In the genomic region with DNA sequence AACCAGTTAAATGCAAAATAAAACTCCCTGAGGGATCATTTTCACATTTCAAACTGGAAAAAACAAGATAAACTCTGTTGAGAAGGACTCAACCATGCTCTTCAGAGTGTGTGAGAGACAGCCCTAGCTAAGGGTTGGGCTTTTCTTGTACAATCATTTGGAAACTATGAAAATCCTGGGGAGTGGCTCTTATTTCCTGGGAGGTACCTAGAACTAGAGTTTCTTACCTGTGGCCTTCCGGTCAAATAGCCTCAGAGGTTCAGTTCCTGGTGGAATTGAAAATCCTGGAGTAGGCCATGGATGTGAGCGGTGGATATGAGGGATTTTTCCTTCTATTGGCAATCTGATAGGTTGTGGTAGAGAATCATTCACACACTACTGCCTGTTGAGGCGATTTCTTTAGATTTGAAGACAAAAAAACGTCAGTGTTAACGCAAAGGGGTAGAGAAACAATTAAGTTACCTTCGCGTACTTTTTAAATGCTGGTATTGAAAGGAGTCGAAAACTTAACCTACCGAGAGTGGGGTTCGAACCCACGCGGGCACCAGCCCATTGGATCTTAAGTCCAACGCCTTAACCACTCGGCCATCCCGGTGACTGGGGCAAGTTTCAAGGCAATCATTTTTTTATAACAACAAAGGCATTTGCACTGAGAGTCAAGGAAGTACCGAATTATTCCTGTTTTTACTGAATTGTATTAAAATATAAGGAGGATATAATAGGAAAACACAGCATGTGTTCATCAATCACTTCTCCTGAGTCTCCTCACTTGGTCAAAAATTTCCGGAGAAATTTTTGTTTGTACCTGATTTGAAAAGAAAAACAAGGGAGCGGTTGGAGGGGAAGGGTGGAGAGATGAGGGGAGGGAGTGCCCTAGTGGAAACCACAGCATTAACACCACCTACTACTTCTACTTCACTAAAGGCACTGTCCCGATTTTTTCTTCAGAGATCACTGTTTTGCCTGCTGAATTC, we compare ENCODE assay signal across 9 cellular contexts.
A peak's percentile ranks its signal among the peaks of the same experiment; 100 is the strongest.
DNase-seq lines count a peak whose midpoint lies in the region; ATAC-seq and TF ChIP-seq lines count a peak whose summit lies in the region.
"Had no signal": no experiment of that assay in that cellular context is flagged by ENCODE, and none has a peak within 500 bp of the region (broad histone marks: within the 10 kb centered on the region; RNA-seq: fewer than 3 reads in every experiment).

No MANE protein-coding gene starts in this region.

- TF ChIP-seq CTCF in GM23338 (conservative IDR thresholded peaks at IDR 0.05; ENCODE audit: low read depth in 2 of 2), result peak; percentile 19 to 22; a peak in 3 of 4 replicates
- TF ChIP-seq CTCF in heart right ventricle (IDR thresholded peaks at IDR 0.05), result no peak
- no peak for TF ChIP-seq CTCF in CD14-positive monocyte (IDR thresholded peaks at IDR 0.05)

- ATAC-seq in GM23338 (peak; percentile 94), heart right ventricle (no peak)

- 27 to 32% methylated on average over 19 of the region's 19 CpGs for WGBS in heart right ventricle, 2 donors

- H3K27me3 Mint-ChIP-seq in CD4-positive, alpha-beta memory T cell, result peaks cover 30% of the 10 kb centered on the region in 2 donors
- H3K27me3 Mint-ChIP-seq in GM23338 (ENCODE audit: insufficient read depth, low read depth, poor library complexity), result peaks cover 8% of the 10 kb centered on the region
- H3K27me3 Mint-ChIP-seq in CD14-positive monocyte (ENCODE audit: low read depth in 3 of 3), result peaks cover 19 to 45% (median 24%) of the 10 kb centered on the region in 3 donors

- no peaks in the 10 kb centered on the region for H3K79me2 ChIP-seq in GM23338 (replicated peaks; ENCODE audit: insufficient read depth)

- no peaks in the 10 kb centered on the region for H3K9me3 ChIP-seq in CD4-positive, alpha-beta memory T cell (ENCODE audit: control insufficient read depth in 1 of 2, low read length in 2 of 2)
- H3K9me3 ChIP-seq in heart right ventricle, result no peaks in the 10 kb centered on the region

- H3K27me3 ChIP-seq in CD4-positive, alpha-beta memory T cell (ENCODE audit: insufficient read depth, low read length), result peaks cover 4% of the 10 kb centered on the region
- no peaks in the 10 kb centered on the region for H3K27me3 ChIP-seq in GM23338 (ENCODE audit: insufficient read depth)
- peaks cover 0 to 81% (median 52%) of the 10 kb centered on the region in 7 donors for H3K27me3 ChIP-seq in heart right ventricle

- H3K4me1 ChIP-seq in CD4-positive, alpha-beta memory T cell (ENCODE audit: insufficient read depth, low read length), result no peaks in the 10 kb centered on the region
- H3K4me1 ChIP-seq in GM23338 (ENCODE audit: insufficient read depth) (peaks cover 15% of the 10 kb centered on the region), heart right ventricle (no peaks in the 10 kb centered on the region)

- H3K9me2 ChIP-seq in GM23338 (ENCODE audit: insufficient read depth), result no peaks in the 10 kb centered on the region

- 0 out of 2 replicates have a peak, but pooled peaks cover 5% of the 10 kb centered on the region for H4K20me1 ChIP-seq in GM23338 (replicated peaks; ENCODE audit: insufficient read depth)

- H3F3A ChIP-seq in GM23338 (replicated peaks; ENCODE audit: low read depth), result no peaks in the 10 kb centered on the region

- peaks cover 1 to 19% (median 6%) of the 10 kb centered on the region in 4 donors for H3K4me1 Mint-ChIP-seq in CD4-positive, alpha-beta memory T cell
- peaks cover 12% of the 10 kb centered on the region; the same call in 2 of the 3 replicates for H3K4me1 Mint-ChIP-seq in GM23338
- H3K4me1 Mint-ChIP-seq in CD14-positive monocyte, result no peaks in the 10 kb centered on the region

- H2AFZ ChIP-seq in GM23338, result peak overlapping the region; percentile 82

- POLR2A ChIA-PET in CD4-positive, alpha-beta memory T cell (lab: Charles Lee; ENCODE audit: partially characterized antibody), result no interaction called here

- intact Hi-C loops in CD4-positive, alpha-beta memory T cell (cut with micrococcal nuclease), result no loop called here
- intact Hi-C loops in heart right ventricle (cut with DNase I) (no loop called here), CD14-positive monocyte (cut with micrococcal nuclease) (no loop called here)

- no peak overlapping the region for H3K27ac Mint-ChIP-seq in CD4-positive, alpha-beta memory T cell
- H3K27ac Mint-ChIP-seq in GM23338, result no peak overlapping the region
- H3K27ac Mint-ChIP-seq in CD14-positive monocyte, result no peak overlapping the region

- H3K36me3 Mint-ChIP-seq in CD4-positive, alpha-beta memory T cell, result no peaks in the 10 kb centered on the region
- H3K36me3 Mint-ChIP-seq in GM23338 (ENCODE audit: low read depth) (no peaks in the 10 kb centered on the region), CD14-positive monocyte (no peaks in the 10 kb centered on the region)

- H3K36me3 ChIP-seq in CD4-positive, alpha-beta memory T cell (ENCODE audit: insufficient read depth, low read length), result no peaks in the 10 kb centered on the region
- H3K36me3 ChIP-seq in GM23338 (ENCODE audit: insufficient read depth) (no peaks in the 10 kb centered on the region), heart right ventricle (no peaks in the 10 kb centered on the region)

- H3K9me3 Mint-ChIP-seq in CD4-positive, alpha-beta memory T cell, result no peaks in the 10 kb centered on the region
- H3K9me3 Mint-ChIP-seq in GM23338, result peaks cover 3% of the 10 kb centered on the region; the same call in 1 of the 3 replicates
- peaks cover 0 to 8% (median 0%) of the 10 kb centered on the region in 7 donors for H3K9me3 Mint-ChIP-seq in CD14-positive monocyte

- H3K27ac ChIP-seq in CD4-positive, alpha-beta memory T cell (ENCODE audit: low read depth, low read length), result no peak overlapping the region
- H3K27ac ChIP-seq in GM23338 (ENCODE audit: low read depth), result no peak overlapping the region
- H3K27ac ChIP-seq in heart right ventricle, result no peak overlapping the region

- CTCF ChIA-PET in CD4-positive, alpha-beta memory T cell (lab: Charles Lee; ENCODE audit: partially characterized antibody), result no interaction called here

- H3K4me2 ChIP-seq in GM23338, result peak overlapping the region; percentile 80

- DNase-seq in CD4-positive, alpha-beta memory T cell, result no peak
- peak; percentile 80 for DNase-seq in GM23338 (ENCODE audit: low spot score)
- DNase-seq in activated CD8-positive, alpha-beta memory T cell treated with anti-CD3 and anti-CD28 coated beads, Interleukin-2, amount 50 U/mL, for 48 hours, result peak; percentile 61
- DNase-seq in iPS DF 19.7 (ENCODE audit: low read depth, low spot score), result peak; percentile 67
- no peak for DNase-seq in 8988T
- no peak for DNase-seq in heart right ventricle
- no peak for DNase-seq in NCI-H1417 treated with DMSO at 0.1 percent for 48 hours (lab: John Stamatoyannopoulos, UW)
- no peak for DNase-seq in CD14-positive monocyte (ENCODE audit: low spot score)
- DNase-seq: Right ventricle myocardium superior had no signal

- H3K4me3 Mint-ChIP-seq in CD4-positive, alpha-beta memory T cell, result peak overlapping the region in 5 of 8 donors; percentile 7 to 62 (median 25)
- H3K4me3 Mint-ChIP-seq in GM23338 (peak overlapping the region; percentile 82), CD14-positive monocyte (peak overlapping the region in 1 of 2 donors; percentile 46)

- H3K4me3 ChIP-seq in CD4-positive, alpha-beta memory T cell (ENCODE audit: low read length in 2 of 2), result no peak overlapping the region
- H3K4me3 ChIP-seq in GM23338, result peak overlapping the region; percentile 60
- H3K4me3 ChIP-seq in heart right ventricle, result no peak overlapping the region

TF ChIP-seq in GM23338, 12 proteins besides CTCF, POLR2A, EP300 and RAD21 (continues in another document):
- TF ChIP-seq ZNF331 (CRISPR knock-in tag; IDR thresholded peaks at IDR 0.05; ENCODE audit: low read depth) (0 out of 2 replicates have a peak, but pooled peaks have one; percentile 42), CREB1 (CRISPR knock-in tag; IDR thresholded peaks at IDR 0.05; ENCODE audit: low read depth) (0 out of 2 replicates have a peak, but pooled peaks have one; percentile 43), NANOG (IDR thresholded peaks at IDR 0.05; ENCODE audit: borderline replicate concordance) (no peak), EZH2phosphoT487 (IDR thresholded peaks at IDR 0.05; ENCODE audit: unreplicated experiment) (no peak), ZNF114 (CRISPR knock-in tag; IDR thresholded peaks at IDR 0.05) (no peak), JUNB (IDR thresholded peaks at IDR 0.05; ENCODE audit: unreplicated experiment) (no peak), POLR2AphosphoS5 (IDR thresholded peaks at IDR 0.05; ENCODE audit: low read depth) (no peak)
- TF ChIP-seq, protein P1, sequence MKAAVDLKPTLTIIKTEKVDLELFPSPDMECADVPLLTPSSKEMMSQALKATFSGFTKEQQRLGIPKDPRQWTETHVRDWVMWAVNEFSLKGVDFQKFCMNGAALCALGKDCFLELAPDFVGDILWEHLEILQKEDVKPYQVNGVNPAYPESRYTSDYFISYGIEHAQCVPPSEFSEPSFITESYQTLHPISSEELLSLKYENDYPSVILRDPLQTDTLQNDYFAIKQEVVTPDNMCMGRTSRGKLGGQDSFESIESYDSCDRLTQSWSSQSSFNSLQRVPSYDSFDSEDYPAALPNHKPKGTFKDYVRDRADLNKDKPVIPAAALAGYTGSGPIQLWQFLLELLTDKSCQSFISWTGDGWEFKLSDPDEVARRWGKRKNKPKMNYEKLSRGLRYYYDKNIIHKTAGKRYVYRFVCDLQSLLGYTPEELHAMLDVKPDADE (IDR thresholded peaks at IDR 0.05), result no peak
- TF ChIP-seq, protein P2, sequence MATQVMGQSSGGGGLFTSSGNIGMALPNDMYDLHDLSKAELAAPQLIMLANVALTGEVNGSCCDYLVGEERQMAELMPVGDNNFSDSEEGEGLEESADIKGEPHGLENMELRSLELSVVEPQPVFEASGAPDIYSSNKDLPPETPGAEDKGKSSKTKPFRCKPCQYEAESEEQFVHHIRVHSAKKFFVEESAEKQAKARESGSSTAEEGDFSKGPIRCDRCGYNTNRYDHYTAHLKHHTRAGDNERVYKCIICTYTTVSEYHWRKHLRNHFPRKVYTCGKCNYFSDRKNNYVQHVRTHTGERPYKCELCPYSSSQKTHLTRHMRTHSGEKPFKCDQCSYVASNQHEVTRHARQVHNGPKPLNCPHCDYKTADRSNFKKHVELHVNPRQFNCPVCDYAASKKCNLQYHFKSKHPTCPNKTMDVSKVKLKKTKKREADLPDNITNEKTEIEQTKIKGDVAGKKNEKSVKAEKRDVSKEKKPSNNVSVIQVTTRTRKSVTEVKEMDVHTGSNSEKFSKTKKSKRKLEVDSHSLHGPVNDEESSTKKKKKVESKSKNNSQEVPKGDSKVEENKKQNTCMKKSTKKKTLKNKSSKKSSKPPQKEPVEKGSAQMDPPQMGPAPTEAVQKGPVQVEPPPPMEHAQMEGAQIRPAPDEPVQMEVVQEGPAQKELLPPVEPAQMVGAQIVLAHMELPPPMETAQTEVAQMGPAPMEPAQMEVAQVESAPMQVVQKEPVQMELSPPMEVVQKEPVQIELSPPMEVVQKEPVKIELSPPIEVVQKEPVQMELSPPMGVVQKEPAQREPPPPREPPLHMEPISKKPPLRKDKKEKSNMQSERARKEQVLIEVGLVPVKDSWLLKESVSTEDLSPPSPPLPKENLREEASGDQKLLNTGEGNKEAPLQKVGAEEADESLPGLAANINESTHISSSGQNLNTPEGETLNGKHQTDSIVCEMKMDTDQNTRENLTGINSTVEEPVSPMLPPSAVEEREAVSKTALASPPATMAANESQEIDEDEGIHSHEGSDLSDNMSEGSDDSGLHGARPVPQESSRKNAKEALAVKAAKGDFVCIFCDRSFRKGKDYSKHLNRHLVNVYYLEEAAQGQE (IDR thresholded peaks at IDR 0.05; ENCODE audit: unreplicated experiment), result no peak

Comparison
In these comparisons a context has a peak if more than half of its experiments do, and no peak if none do; other contexts are left out.
1. DNase-seq: peak in GM23338 (single experiment), activated CD8-positive, alpha-beta memory T cell treated with anti-CD3 and anti-CD28 coated beads, Interleukin-2, amount 50 U/mL, for 48 hours (single experiment) and iPS DF 19.7 (single experiment); none in CD4-positive, alpha-beta memory T cell (0 of 5), 8988T (single experiment), heart right ventricle (0 of 2), NCI-H1417 treated with DMSO at 0.1 percent for 48 hours (single experiment) and CD14-positive monocyte (single experiment).
2. CTCF ChIP-seq: peak in GM23338 (2 of 2); none in heart right ventricle (0 of 9) and CD14-positive monocyte (single experiment).